Comparison of ENCODE assay signal across 28 cellular contexts in the genomic region with DNA sequence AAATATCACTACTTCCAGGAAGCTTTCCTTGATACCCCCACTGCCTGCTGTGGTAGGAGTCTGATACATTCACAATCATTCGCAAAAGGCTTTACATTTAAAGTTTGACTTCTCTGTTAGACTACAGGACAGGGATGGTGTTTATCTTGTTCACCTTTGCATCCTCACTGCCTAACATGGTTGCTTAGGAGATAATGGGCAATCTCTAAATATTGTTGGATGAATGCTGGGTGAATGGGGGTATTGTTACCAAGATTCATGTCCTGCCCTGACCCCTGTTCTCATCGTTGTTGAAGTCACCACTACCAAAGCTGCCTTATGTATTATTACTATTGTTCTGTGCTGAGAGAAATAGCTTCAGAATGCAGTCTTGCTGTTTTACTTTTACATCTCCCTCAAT. TPM values are rescaled to one million over a fixed set of nuclear protein-coding genes. Genes with fewer than 3 reads are reported as not detected.
"Had no signal": no experiment of that assay in that cellular context is flagged by ENCODE, and none has a peak within 500 bp of the region (broad histone marks: within the 10 kb centered on the region; RNA-seq: fewer than 3 reads in every experiment).

No MANE protein-coding gene starts in this region.

- H3K27ac ChIP-seq: breast epithelium, epithelial cell of prostate, esophagus squamous epithelium, hepatocyte, pancreas, spleen, upper lobe of left lung, vagina had no signal

- ATAC-seq: activated CD8-positive, alpha-beta memory T cell treated with anti-CD3 and anti-CD28 coated beads, Interleukin-2, amount 10 ng/mL, durations not matched to agents 7 days and 5 days; activated CD8-positive, alpha-beta T cell treated with anti-CD3 and anti-CD28 coated beads, Interleukin-2, amount 10 ng/mL, durations not matched to agents 7 days and 5 days; activated naive CD8-positive, alpha-beta T cell treated with anti-CD3 and anti-CD28 coated beads, Interleukin-2, amount 50 U/mL, for 24 hours; naive thymus-derived CD8-positive, alpha-beta T cell; T-helper 17 cell had no signal

- H3K4me1 ChIP-seq: breast epithelium, esophagus squamous epithelium, pancreas, spleen, upper lobe of left lung, vagina had no signal

- DNase-seq: activated CD4-positive, CD25-positive, alpha-beta regulatory T cell treated with anti-CD3 and anti-CD28 coated beads, Interleukin-2, amount 50 U/mL, for 72 hours; activated CD8-positive, alpha-beta memory T cell treated with anti-CD3 and anti-CD28 coated beads, Interleukin-2, amount 10 ng/mL, durations not matched to agents 7 days and 5 days; activated CD8-positive, alpha-beta T cell treated with anti-CD3 and anti-CD28 coated beads, Interleukin-2, amount 10 ng/mL, durations not matched to agents 7 days and 5 days; activated naive CD8-positive, alpha-beta T cell treated with anti-CD3 and anti-CD28 coated beads, Interleukin-2, amount 50 U/mL, for 24 hours; activated T-cell treated with anti-CD3 and anti-CD28 coated beads, Interleukin-2, amount 50 U/mL, for 48 hours; dermis blood vessel endothelial cell; effector CD8-positive, alpha-beta T cell; esophagus squamous epithelium; gastrocnemius medialis; islet precursor cell; left cardiac atrium; left ventricle myocardium superior; mammary epithelial cell; naive thymus-derived CD8-positive, alpha-beta T cell; pancreas; right cardiac atrium; spleen; stimulated activated naive CD4-positive, alpha-beta T cell; T-helper 17 cell; T1000; thyroid gland; upper lobe of left lung had no signal

- H3K36me3 ChIP-seq: breast epithelium, esophagus squamous epithelium, gastrocnemius medialis, pancreas, spleen, thyroid gland, upper lobe of left lung, vagina had no signal

- H3K9me3 ChIP-seq: breast epithelium, esophagus squamous epithelium, gastrocnemius medialis, pancreas, spleen, thyroid gland, upper lobe of left lung, vagina had no signal

- FAIRE-seq: colon, endometrium, pancreas had no signal

- H3K4me3 ChIP-seq: breast epithelium, esophagus squamous epithelium, gastrocnemius medialis, hepatocyte, pancreas, spleen, thyroid gland, upper lobe of left lung, vagina had no signal

- H3K27me3 ChIP-seq: breast epithelium, esophagus squamous epithelium, gastrocnemius medialis, hepatocyte, pancreas, spleen, thyroid gland, upper lobe of left lung, vagina had no signal

RNA-seq across cellular contexts. Expression of a gene that starts 7.7 kb away (rescaled TPM):
- total RNA-seq: activated CD8-positive, alpha-beta T cell treated with anti-CD3 and anti-CD28 coated beads, Interleukin-2, amount 10 ng/mL, durations not matched to agents 7 days and 5 days; gastrocnemius medialis; left ventricle myocardium superior; T-helper 17 cell; vagina had no signal
